8 cellular contexts compared by ENCODE assay signal in the genomic region with DNA sequence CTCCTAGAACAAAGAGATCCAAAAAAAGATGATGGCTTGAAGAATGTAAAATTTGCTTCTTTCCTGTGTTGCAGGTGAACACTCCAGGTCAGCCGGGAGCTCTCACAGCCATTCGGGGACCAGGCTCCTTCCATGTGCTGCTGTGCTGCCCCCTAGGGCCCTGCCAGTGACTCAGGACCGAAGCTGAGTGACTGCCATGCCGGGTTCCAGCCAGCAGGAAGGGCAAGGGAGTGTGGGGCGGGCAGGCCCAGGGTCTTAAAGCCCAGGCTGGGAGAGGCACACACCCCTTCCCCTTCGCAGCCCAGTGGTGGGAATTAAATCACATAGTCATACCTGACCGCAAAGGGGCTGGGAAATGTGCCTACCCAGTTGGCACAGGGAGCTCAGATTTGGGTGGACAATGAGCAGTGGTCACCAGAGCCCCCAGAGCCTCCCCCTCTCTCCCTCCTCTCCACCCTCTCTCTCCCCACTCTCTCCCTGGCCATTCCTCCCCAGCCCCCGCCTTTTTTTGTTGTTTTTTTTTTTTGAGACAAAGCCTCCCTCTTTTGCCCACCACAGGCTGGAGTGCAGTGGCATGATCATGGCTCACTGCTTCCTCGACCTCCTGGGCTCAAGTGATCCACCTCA. TPM values are rescaled to one million over a fixed set of nuclear protein-coding genes. Genes with fewer than 3 reads are reported as not detected.
A peak's percentile ranks its signal among the peaks of the same experiment; 100 is the strongest.
DNase-seq lines count a peak whose midpoint lies in the region; TF ChIP-seq lines count a peak whose summit lies in the region.

No MANE protein-coding gene starts in this region.

- no TSS peak for BruUV-seq in Caco-2 (replicated peaks; lab: Mats Ljungman, UMichigan)

- H3K14ac ChIP-seq in neuronal stem cell (ENCODE audit: low read length): no peak overlapping the region

- peaks cover 12% of the 10 kb centered on the region for H3K4me1 Mint-ChIP-seq in Caco-2 (ENCODE audit: low read depth, unreplicated experiment)

- POLR2A ChIA-PET in Caco-2 (lab: Charles Lee): interaction anchor here (0.7 to 1.1 kb wide), 2 partner anchors 49 to 65 kb away, joined by 3 to 6 read pairs; no protein-coding TSS in a partner anchor

- no peaks in the 10 kb centered on the region for H3K36me3 Mint-ChIP-seq in Caco-2 (ENCODE audit: insufficient read depth, unreplicated experiment)

- H3K79me1 ChIP-seq in neuronal stem cell (ENCODE audit: low read depth, low read length): no peaks in the 10 kb centered on the region

- H3K27ac ChIP-seq in neuronal stem cell (replicated peaks; ENCODE audit: low read length): no peak overlapping the region

- peak overlapping the region; percentile 37 for H3K4me2 ChIP-seq in neuronal stem cell (ENCODE audit: insufficient read depth, low read length, poor library complexity, severe bottlenecking)

- no peak overlapping the region for H2BK120ac ChIP-seq in neuronal stem cell (ENCODE audit: low read depth, low read length)

- no peak overlapping the region for H2BK15ac ChIP-seq in neuronal stem cell (ENCODE audit: low read length)

- DNase-seq in Caco-2 (peak; percentile 92 to 95), HT-29 (ENCODE audit: low spot score) (peak; percentile 98), NCI-H526 treated with DMSO at 0.1 percent for 48 hours (lab: John Stamatoyannopoulos, UW) (peak; percentile 64), fibroblast of pulmonary artery (ENCODE audit: low read depth) (peak; percentile 50), neuronal stem cell (ENCODE audit: low spot score) (no peak), OCI-M2 (lab: John Stamatoyannopoulos, UW; ENCODE audit: unreplicated experiment) (no peak), GOT3 (lab: John Stamatoyannopoulos, UW) (no peak)
- peak; percentile 74 for DNase-seq in activated CD8-positive, alpha-beta memory T cell treated with anti-CD3 and anti-CD28 coated beads for 24 hours

- H3K23ac ChIP-seq in neuronal stem cell (ENCODE audit: low read depth, low read length, poor library complexity): no peak overlapping the region

- TF ChIP-seq CTCF in Caco-2 (IDR thresholded peaks at IDR 0.05; ENCODE audit: insufficient read depth in 1 of 2, low read depth in 1 of 2, low read length in 1 of 2, severe bottlenecking in 1 of 2, unreplicated experiment in 1 of 2) (peak; percentile 91 to 99), fibroblast of pulmonary artery (IDR thresholded peaks at IDR 0.05; ENCODE audit: low read length, missing control alignments) (peak; percentile 81)

- H4K91ac ChIP-seq in neuronal stem cell (ENCODE audit: low read depth, low read length, poor library complexity): no peak overlapping the region

- H3K4me1 ChIP-seq in Caco-2 (peaks cover 8% of the 10 kb centered on the region; the same call in 1 of the 2 replicates), neuronal stem cell (ENCODE audit: control insufficient read depth in 2 of 2, insufficient read depth in 1 of 2, low read depth in 1 of 2, low read length in 2 of 2) (peaks cover 0 to 3% of the 10 kb centered on the region in 2 donors)

- peak overlapping the region; percentile 92 for H2AK5ac ChIP-seq in neuronal stem cell (ENCODE audit: low read depth, low read length)

- H3K9me3 Mint-ChIP-seq in Caco-2 (ENCODE audit: unreplicated experiment): no peaks in the 10 kb centered on the region

- H3K4me3 Mint-ChIP-seq in Caco-2 (ENCODE audit: unreplicated experiment): no peak overlapping the region

- no peaks in the 10 kb centered on the region for H3K36me3 ChIP-seq in Caco-2 (ENCODE audit: control insufficient read depth, insufficient read depth, low read length)
- no peaks in the 10 kb centered on the region for H3K36me3 ChIP-seq in neuronal stem cell (replicated peaks in 1 of 2; ENCODE audit: control insufficient read depth in 2 of 2, insufficient read depth in 2 of 2, low read length in 2 of 2)

- no peaks in the 10 kb centered on the region for H3K27me3 Mint-ChIP-seq in Caco-2 (ENCODE audit: insufficient read depth, unreplicated experiment)

- H3K4me3 ChIP-seq in Caco-2 (ENCODE audit: low read depth, low read length) (no peak overlapping the region), fibroblast of pulmonary artery (replicated peaks; ENCODE audit: low read depth, low read length) (no peak overlapping the region), neuronal stem cell (ENCODE audit: low read length in 2 of 2) (no peak overlapping the region)

- CTCF ChIA-PET in Caco-2 (lab: Charles Lee): interaction anchor here (0.7 to 10.9 kb wide), 31 partner anchors 9 to 448 kb away, joined by 3 to 292 read pairs (median 4); a partner anchor contains a TSS

- H3K27me3 ChIP-seq in Caco-2 (replicated peaks; ENCODE audit: control insufficient read depth, insufficient read depth, low read length) (no peaks in the 10 kb centered on the region), neuronal stem cell (ENCODE audit: control insufficient read depth in 3 of 3, insufficient read depth in 3 of 3, low read depth in 1 of 3, low read length in 3 of 3) (peaks cover 0 to 23% (median 5%) of the 10 kb centered on the region in 3 experiments)

- H3K9ac ChIP-seq in neuronal stem cell (ENCODE audit: low read depth, low read length, poor library complexity): peak overlapping the region; percentile 12

- H3K18ac ChIP-seq in neuronal stem cell (ENCODE audit: low read length): peak overlapping the region; percentile 35

- intact Hi-C loops in Caco-2 (cut with micrococcal nuclease; ENCODE audit: unreplicated experiment): loop anchor here (1.0 to 10.0 kb wide), 3 partner anchors 59 to 238 kb away; a partner anchor contains a TSS

- no peak overlapping the region for H4K8ac ChIP-seq in neuronal stem cell (ENCODE audit: low read depth, low read length)

- H3K4ac ChIP-seq in neuronal stem cell (ENCODE audit: low read length): no peak overlapping the region

- no CpG with 5 or more reads among the region's 9 CpGs for whole genome bisulfite sequencing in neuronal stem cell (ENCODE audit: extremely low coverage in 2 of 2, insufficient read length in 2 of 2, insufficient replicate concordance in 1 of 2), 2 donors

- H2AFZ ChIP-seq in neuronal stem cell (ENCODE audit: low read length): peak overlapping the region; percentile 77

- H2BK5ac ChIP-seq in neuronal stem cell (ENCODE audit: low read length): no peak overlapping the region

- no peak overlapping the region for H3K27ac Mint-ChIP-seq in Caco-2 (ENCODE audit: unreplicated experiment)

- H2BK12ac ChIP-seq in neuronal stem cell (ENCODE audit: low read length): no peak overlapping the region

- H3K9me3 ChIP-seq in Caco-2 (no peaks in the 10 kb centered on the region), neuronal stem cell (replicated peaks in 1 of 2; ENCODE audit: control insufficient read depth in 2 of 2, insufficient read depth in 1 of 2, low read depth in 1 of 2, low read length in 2 of 2) (no peaks in the 10 kb centered on the region)

RNA-seq across cellular contexts. Expression of a gene that starts 11.5 kb away (rescaled TPM):
- 17.1 and 19.1 TPM in 2 replicates for total RNA-seq in Caco-2 (2022)
- 11.1 and 13.9 TPM in 2 replicates for total RNA-seq in HT-29 (2014; rRNA removed; shearing (Covaris generic))
- polyA plus RNA-seq in neuronal stem cell (2013, experiment 1 of 2): 17.0 TPM
- 16.8 TPM for polyA plus RNA-seq in neuronal stem cell (2013, experiment 2 of 2)

RNA-seq across cellular contexts. Expression of a gene that starts 41.8 kb away (rescaled TPM):
- total RNA-seq in Caco-2 (2022): 69.7 and 72.5 TPM in 2 replicates
- 219 and 252 TPM in 2 replicates for total RNA-seq in HT-29 (2014; rRNA removed; shearing (Covaris generic))
- polyA plus RNA-seq in neuronal stem cell (2013, experiment 1 of 2): 14.2 TPM
- 14.1 TPM for polyA plus RNA-seq in neuronal stem cell (2013, experiment 2 of 2)

RNA-seq across cellular contexts. Expression of a gene that starts 57.5 kb away (rescaled TPM):
- 23.6 and 25.8 TPM in 2 replicates for total RNA-seq in Caco-2 (2022)
- total RNA-seq in HT-29 (2014; rRNA removed; shearing (Covaris generic)): 4.9 and 6.0 TPM in 2 replicates
- 7.3 TPM for polyA plus RNA-seq in neuronal stem cell (2013, experiment 1 of 2)
- 7.4 TPM for polyA plus RNA-seq in neuronal stem cell (2013, experiment 2 of 2)

Comparison
In these comparisons a context has a peak if more than half of its experiments do, and no peak if none do; other contexts are left out.
1. DNase-seq: peak in Caco-2 (2 of 2), HT-29 (single experiment), NCI-H526 treated with DMSO at 0.1 percent for 48 hours (single experiment), activated CD8-positive, alpha-beta memory T cell treated with anti-CD3 and anti-CD28 coated beads for 24 hours (single experiment) and fibroblast of pulmonary artery (single experiment); none in neuronal stem cell (single experiment), OCI-M2 (single experiment) and GOT3 (single experiment).